8 cellular contexts compared by ENCODE assay signal in genomic region chr14:52791204-52792096, GRCh38. TPM values are rescaled to one million over a fixed set of nuclear protein-coding genes. Genes with fewer than 3 reads are reported as not detected.
A peak's percentile ranks its signal among the peaks of the same experiment; 100 is the strongest.
DNase-seq lines count a peak whose midpoint lies in the region; ATAC-seq and TF ChIP-seq lines count a peak whose summit lies in the region.

TSS of gene GNPNAT1 (minus strand) at chr14:52791607. CDS start at chr14:52784650, 6,957 bp downstream.

- no peaks in the 10 kb centered on the region for H3K36me3 ChIP-seq in rectal smooth muscle tissue (ENCODE audit: control insufficient read depth, insufficient read depth, low read length)
- H3K36me3 ChIP-seq in vagina: no peaks in the 10 kb centered on the region

- in situ Hi-C loops in astrocyte of the cerebellum (cut with HindIII; ENCODE audit: low sequenced_read_pairs): no loop called here

- no peaks in the 10 kb centered on the region for H3K9me3 ChIP-seq in vagina

- H3K4me3 ChIP-seq in astrocyte of the cerebellum (ENCODE audit: low read depth, low read length): peak within 1 kb of the TSS; percentile 75
- H3K4me3 ChIP-seq in rectal smooth muscle tissue (ENCODE audit: low read length): peak within 1 kb of the TSS; percentile 71
- H3K4me3 ChIP-seq in vagina: peak within 1 kb of the TSS; percentile 77 to 83

- H3K27ac ChIP-seq in rectal smooth muscle tissue (ENCODE audit: low read depth, low read length) (peak within 1 kb of the TSS; percentile 82), vagina (peak within 1 kb of the TSS; percentile 90)

- peak; percentile 86 to 87 for DNase-seq in NCI-H2081 (lab: John Stamatoyannopoulos, UW)
- peak; percentile 86 for DNase-seq in T-helper 9 cell
- DNase-seq in astrocyte of the cerebellum (ENCODE audit: low read depth): peak; percentile 61
- peak; percentile 87 for DNase-seq in hepatic stellate cell (ENCODE audit: low spot score)
- DNase-seq in vagina (ENCODE audit: extremely low spot score in 2 of 2): peak in 1 of 2 donors; percentile 91

- TF ChIP-seq CTCF in astrocyte of the cerebellum (IDR thresholded peaks at IDR 0.05; ENCODE audit: low read depth, low read length, missing control alignments) (no peak), vagina (IDR thresholded peaks at IDR 0.05) (no peak)

- no peaks in the 10 kb centered on the region for H3K27me3 ChIP-seq in rectal smooth muscle tissue (ENCODE audit: control insufficient read depth, insufficient read depth, low read length)
- H3K27me3 ChIP-seq in vagina: no peaks in the 10 kb centered on the region

- ATAC-seq in GM18508 (IDR thresholded peaks at IDR 0.05; ENCODE audit: insufficient read depth, unreplicated experiment) (peak; percentile 45), HG02973 (IDR thresholded peaks at IDR 0.05; ENCODE audit: unreplicated experiment) (peak; percentile 87)

- H3K4me1 ChIP-seq in rectal smooth muscle tissue (ENCODE audit: control insufficient read depth, insufficient read depth, low read length) (peaks cover 4% of the 10 kb centered on the region), vagina (peaks cover 20% of the 10 kb centered on the region)

- H3K9ac ChIP-seq in rectal smooth muscle tissue (ENCODE audit: low read length): peak within 1 kb of the TSS; percentile 60

- intact Hi-C loops in vagina (cut with DNase I): no loop called here

- no peak for TF ChIP-seq POLR2A in vagina (IDR thresholded peaks at IDR 0.05)

RNA-seq across cellular contexts. Expression of gene GNPNAT1, which starts in this region (rescaled TPM):
- total RNA-seq in vagina: 11.5 TPM
